1 cellular context compared by ENCODE assay signal in genomic region chr18:54743596-54743995, GRCh38.
TF ChIP-seq lines count a peak whose summit lies in the region.

No MANE protein-coding gene starts in this region.

TF ChIP-seq in GM23338, 12 proteins besides CTCF, POLR2A, EP300 and RAD21 (continued from another document):
- TF ChIP-seq ZNF462 (CRISPR knock-in tag; IDR thresholded peaks at IDR 0.05) (no peak), ETS1 (IDR thresholded peaks at IDR 0.05) (no peak), JUNB (IDR thresholded peaks at IDR 0.05; ENCODE audit: unreplicated experiment) (no peak), POLR2AphosphoS5 (IDR thresholded peaks at IDR 0.05; ENCODE audit: low read depth) (no peak), EZH2phosphoT487 (IDR thresholded peaks at IDR 0.05; ENCODE audit: unreplicated experiment) (no peak)
TF ChIP-seq in GM23338: peak in this region for 0.
